In genomic region chr17:21085707-21086106, GRCh38 we compare ENCODE assay signal across 27 cellular contexts.
"Had no signal": no experiment of that assay in that cellular context is flagged by ENCODE, and none has a peak within 500 bp of the region (broad histone marks: within the 10 kb centered on the region; RNA-seq: fewer than 3 reads in every experiment).

No MANE protein-coding gene starts in this region.

- H3K27me3 ChIP-seq: ascending aorta, cardiac muscle cell, right atrium auricular region, stomach, tibial artery, upper lobe of right lung had no signal

- H3K9me3 Mint-ChIP-seq: activated CD4-positive, alpha-beta memory T cell treated with anti-CD3 and anti-CD28 coated beads, Interleukin-2, amount 10 ng/mL, durations not matched to agents 7 days and 5 days; activated CD4-positive, alpha-beta T cell treated with anti-CD3 and anti-CD28 coated beads, Interleukin-2, amount 10 ng/mL, durations not matched to agents 7 days and 5 days; activated naive CD4-positive, alpha-beta T cell treated with anti-CD3 and anti-CD28 coated beads, Interleukin-2, amount 50 U/mL, for 72 hours; activated T-helper 2 cell treated with anti-CD3 and anti-CD28 coated beads, Interferon-gamma antibody, Interleukin-2, Interleukin-4, amounts not matched to agents 10 μg/mL and 5 μg/mL and 100 μg/mL, durations not matched to agents 14 hours and 24 hours and 36 hours; neural crest cell had no signal

- H3K4me1 Mint-ChIP-seq: activated CD4-positive, alpha-beta memory T cell treated with anti-CD3 and anti-CD28 coated beads, Interleukin-2, amount 10 ng/mL, durations not matched to agents 7 days and 5 days; activated CD4-positive, alpha-beta T cell treated with anti-CD3 and anti-CD28 coated beads, Interleukin-2, amount 10 ng/mL, durations not matched to agents 7 days and 5 days had no signal

- DNase-seq: activated CD4-positive, alpha-beta memory T cell treated with anti-CD3 and anti-CD28 coated beads, Interleukin-2, amount 10 ng/mL, durations not matched to agents 7 days and 5 days; activated CD4-positive, alpha-beta T cell treated with anti-CD3 and anti-CD28 coated beads, Interleukin-2, amount 10 ng/mL, durations not matched to agents 7 days and 5 days; activated CD4-positive, CD25-positive, alpha-beta regulatory T cell treated with anti-CD3 and anti-CD28 coated beads, Interleukin-2, amount 50 U/mL, for 72 hours; activated T-cell treated with anti-CD3 and anti-CD28 coated beads, Interleukin-2, amount 50 U/mL, for 48 hours; foreskin fibroblast; head of caudate nucleus; hippocampal formation; left cardiac atrium; mammary epithelial cell; midbrain; naive thymus-derived CD4-positive, alpha-beta T cell; stimulated activated CD4-positive, alpha-beta T cell treated with anti-CD3 and anti-CD28 coated beads, Interleukin-2, amount 100 ng/mL, for 48 hours; stomach; T-helper 17 cell; T1000; tibial artery; upper lobe of right lung; WERI-Rb-1 had no signal

- H3K9me3 ChIP-seq: ascending aorta, right atrium auricular region, tibial artery, upper lobe of right lung had no signal

- H3K36me3 Mint-ChIP-seq: activated naive CD4-positive, alpha-beta T cell treated with anti-CD3 and anti-CD28 coated beads, Interleukin-2, amount 50 U/mL, for 72 hours had no signal

- H3K4me3 ChIP-seq: ascending aorta, cardiac muscle cell, coronary artery, right atrium auricular region, stomach, tibial artery, upper lobe of right lung had no signal

- ATAC-seq: activated naive CD4-positive, alpha-beta T cell treated with anti-CD3 and anti-CD28 coated beads, Interleukin-2, amount 50 U/mL, for 72 hours; esophagus mucosa; left cardiac atrium; naive thymus-derived CD4-positive, alpha-beta T cell; T-helper 17 cell; upper lobe of right lung had no signal

- H3K27ac Mint-ChIP-seq: activated CD4-positive, alpha-beta memory T cell treated with anti-CD3 and anti-CD28 coated beads, Interleukin-2, amount 10 ng/mL, durations not matched to agents 7 days and 5 days; activated CD4-positive, alpha-beta T cell treated with anti-CD3 and anti-CD28 coated beads, Interleukin-2, amount 10 ng/mL, durations not matched to agents 7 days and 5 days; activated naive CD4-positive, alpha-beta T cell treated with anti-CD3 and anti-CD28 coated beads, Interleukin-2, amount 50 U/mL, for 72 hours; activated T-helper 2 cell treated with anti-CD3 and anti-CD28 coated beads, Interferon-gamma antibody, Interleukin-2, Interleukin-4, amounts not matched to agents 10 μg/mL and 5 μg/mL and 100 μg/mL, durations not matched to agents 14 hours and 24 hours and 36 hours; brain; naive thymus-derived CD4-positive, alpha-beta T cell; T-helper 17 cell had no signal

- H3K27ac ChIP-seq: ascending aorta, cardiac muscle cell, coronary artery, right atrium auricular region, stomach, tibial artery, upper lobe of right lung, WERI-Rb-1 had no signal

- H3K36me3 ChIP-seq: ascending aorta, cardiac muscle cell, right atrium auricular region, stomach, tibial artery, upper lobe of right lung, WERI-Rb-1 had no signal

- H3K4me3 Mint-ChIP-seq: activated CD4-positive, alpha-beta memory T cell treated with anti-CD3 and anti-CD28 coated beads, Interleukin-2, amount 10 ng/mL, durations not matched to agents 7 days and 5 days; activated CD4-positive, alpha-beta T cell treated with anti-CD3 and anti-CD28 coated beads, Interleukin-2, amount 10 ng/mL, durations not matched to agents 7 days and 5 days; brain; neural crest cell; T-helper 17 cell had no signal

- H3K27me3 Mint-ChIP-seq: brain had no signal

- H3K4me1 ChIP-seq: ascending aorta, stomach, tibial artery, upper lobe of right lung had no signal
